ENCODE assay signal across 8 cellular contexts in genomic region chr3:135895106-135895733, GRCh38.
DNase-seq lines count a peak whose midpoint lies in the region; ATAC-seq and TF ChIP-seq lines count a peak whose summit lies in the region.

No MANE protein-coding gene starts in this region.

- no peaks in the 10 kb centered on the region for H3K36me3 ChIP-seq in body of pancreas (replicated peaks in 1 of 2; ENCODE audit: insufficient read depth in 1 of 2, low read depth in 2 of 2)

- H3K27me3 ChIP-seq in body of pancreas: no peaks in the 10 kb centered on the region

- POLR2A ChIA-PET in RWPE1 (lab: Yijun Ruan, JAX; ENCODE audit: low non-redundant PET): no interaction called here

- no peaks in the 10 kb centered on the region for H3K9me3 ChIP-seq in body of pancreas

- WGBS in body of pancreas, 2 donors: 12 to 20% methylated on average over 3 of the region's 3 CpGs

- no peak for ATAC-seq in body of pancreas
- no peak for ATAC-seq in HG03045 (IDR thresholded peaks at IDR 0.05; ENCODE audit: unreplicated experiment)

- TF ChIP-seq CTCF in RWPE1 (conservative IDR thresholded peaks at IDR 0.05; ENCODE audit: low read depth): peak; percentile 87
- peak; percentile 72 to 83 (median 76) for TF ChIP-seq CTCF in body of pancreas (IDR thresholded peaks at IDR 0.05)

- intact Hi-C loops in body of pancreas (cut with DNase I): loop anchor here (10.0 kb wide), 2 partner anchors 1100 to 1290 kb away; partner anchors contain the start of gene EPHB1

- H3K4me1 ChIP-seq in body of pancreas: peaks cover 10% of the 10 kb centered on the region

- no peak overlapping the region for H3K4me3 ChIP-seq in body of pancreas

- CTCF ChIA-PET in RWPE1 (lab: Yijun Ruan, JAX): interaction anchor here (0.7 kb wide), 1 partner anchor 555 kb away, joined by 3 read pairs; no protein-coding TSS in a partner anchor

- no peak for TF ChIP-seq POLR2A in body of pancreas (IDR thresholded peaks at IDR 0.05)

- H3K27ac ChIP-seq in RWPE1 (no peak overlapping the region), body of pancreas (no peak overlapping the region)

- peak; percentile 3 to 41 for DNase-seq in activated CD4-positive, alpha-beta T cell treated with anti-CD3 and anti-CD28 coated beads for 24 hours (ENCODE audit: low read depth in 2 of 2)
- no peak for DNase-seq in activated CD4-positive, alpha-beta T cell treated with anti-CD3 and anti-CD28 coated beads for 1 hour
- DNase-seq in MV-4-11 (lab: John Stamatoyannopoulos, UW): peak; percentile 55
- DNase-seq in RWPE1 (ENCODE audit: low spot score): peak; percentile 56
- peak; percentile 70 to 85 (median 75) for DNase-seq in body of pancreas
- DNase-seq in iPS-NIHi11 (ENCODE audit: low spot score): peak; percentile 63
- DNase-seq in stimulated activated CD4-positive, alpha-beta T cell treated with anti-CD3 and anti-CD28 coated beads, Interleukin-12 subunit alpha, Interleukin-12 subunit beta, amount 100 ng/mL, for 4 hours: peak; percentile 30
